1 cellular context compared by ENCODE assay signal in the genomic region with DNA sequence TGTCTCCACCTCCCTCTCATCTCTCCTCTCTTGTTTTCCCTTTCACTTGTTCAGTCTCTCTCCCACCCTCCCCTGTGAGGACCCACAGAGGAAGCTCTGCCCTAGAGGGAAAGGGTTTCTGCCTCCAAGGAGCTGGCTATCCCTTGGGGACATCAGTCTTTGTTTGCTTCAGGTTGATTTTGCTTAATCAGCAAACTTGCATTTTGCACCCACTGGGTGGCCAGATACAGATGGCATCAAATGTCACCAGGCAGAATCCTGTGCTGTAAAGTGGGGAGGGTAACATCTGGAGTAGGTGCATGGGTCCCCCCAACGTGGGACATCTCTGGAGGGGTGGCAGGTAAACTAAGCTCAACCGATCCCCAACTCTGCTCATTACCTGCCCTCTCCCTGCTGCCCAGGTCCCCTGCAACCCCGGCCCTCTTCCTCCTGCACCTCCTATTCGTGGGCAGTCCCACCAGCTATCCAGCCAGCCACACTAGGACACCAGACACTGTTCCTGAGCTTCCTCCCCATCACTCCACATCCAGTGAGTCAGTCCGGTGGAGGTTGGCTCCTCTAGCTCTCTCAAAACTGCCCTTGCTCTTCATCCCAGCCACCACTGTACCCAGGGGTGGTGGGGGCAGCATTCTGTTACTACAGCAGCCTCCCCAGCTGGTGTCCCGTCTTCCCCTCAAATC.
TF ChIP-seq lines count a peak whose summit lies in the region.

No MANE protein-coding gene starts in this region.

TF ChIP-seq in HEK293, 187 proteins besides CTCF, POLR2A, EP300 and RAD21 (continued from another document):
- TF ChIP-seq, protein P1, sequence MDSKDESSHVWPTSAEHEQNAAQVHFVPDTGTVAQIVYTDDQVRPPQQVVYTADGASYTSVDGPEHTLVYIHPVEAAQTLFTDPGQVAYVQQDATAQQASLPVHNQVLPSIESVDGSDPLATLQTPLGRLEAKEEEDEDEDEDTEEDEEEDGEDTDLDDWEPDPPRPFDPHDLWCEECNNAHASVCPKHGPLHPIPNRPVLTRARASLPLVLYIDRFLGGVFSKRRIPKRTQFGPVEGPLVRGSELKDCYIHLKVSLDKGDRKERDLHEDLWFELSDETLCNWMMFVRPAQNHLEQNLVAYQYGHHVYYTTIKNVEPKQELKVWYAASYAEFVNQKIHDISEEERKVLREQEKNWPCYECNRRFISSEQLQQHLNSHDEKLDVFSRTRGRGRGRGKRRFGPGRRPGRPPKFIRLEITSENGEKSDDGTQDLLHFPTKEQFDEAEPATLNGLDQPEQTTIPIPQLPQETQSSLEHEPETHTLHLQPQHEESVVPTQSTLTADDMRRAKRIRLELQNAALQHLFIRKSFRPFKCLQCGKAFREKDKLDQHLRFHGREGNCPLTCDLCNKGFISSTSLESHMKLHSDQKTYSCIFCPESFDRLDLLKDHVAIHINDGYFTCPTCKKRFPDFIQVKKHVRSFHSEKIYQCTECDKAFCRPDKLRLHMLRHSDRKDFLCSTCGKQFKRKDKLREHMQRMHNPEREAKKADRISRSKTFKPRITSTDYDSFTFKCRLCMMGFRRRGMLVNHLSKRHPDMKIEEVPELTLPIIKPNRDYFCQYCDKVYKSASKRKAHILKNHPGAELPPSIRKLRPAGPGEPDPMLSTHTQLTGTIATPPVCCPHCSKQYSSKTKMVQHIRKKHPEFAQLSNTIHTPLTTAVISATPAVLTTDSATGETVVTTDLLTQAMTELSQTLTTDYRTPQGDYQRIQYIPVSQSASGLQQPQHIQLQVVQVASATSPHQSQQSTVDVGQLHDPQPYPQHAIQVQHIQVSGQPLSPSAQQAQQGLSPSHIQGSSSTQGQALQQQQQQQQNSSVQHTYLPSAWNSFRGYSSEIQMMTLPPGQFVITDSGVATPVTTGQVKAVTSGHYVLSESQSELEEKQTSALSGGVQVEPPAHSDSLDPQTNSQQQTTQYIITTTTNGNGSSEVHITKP (tag by site-specific recombination; IDR thresholded peaks at IDR 0.05): peak; percentile 97
- no peak for TF ChIP-seq ZNF391 (tag by site-specific recombination; IDR thresholded peaks at IDR 0.05; ENCODE audit: borderline replicate concordance, low read depth)
